8 cellular contexts compared by ENCODE assay signal in the genomic region with DNA sequence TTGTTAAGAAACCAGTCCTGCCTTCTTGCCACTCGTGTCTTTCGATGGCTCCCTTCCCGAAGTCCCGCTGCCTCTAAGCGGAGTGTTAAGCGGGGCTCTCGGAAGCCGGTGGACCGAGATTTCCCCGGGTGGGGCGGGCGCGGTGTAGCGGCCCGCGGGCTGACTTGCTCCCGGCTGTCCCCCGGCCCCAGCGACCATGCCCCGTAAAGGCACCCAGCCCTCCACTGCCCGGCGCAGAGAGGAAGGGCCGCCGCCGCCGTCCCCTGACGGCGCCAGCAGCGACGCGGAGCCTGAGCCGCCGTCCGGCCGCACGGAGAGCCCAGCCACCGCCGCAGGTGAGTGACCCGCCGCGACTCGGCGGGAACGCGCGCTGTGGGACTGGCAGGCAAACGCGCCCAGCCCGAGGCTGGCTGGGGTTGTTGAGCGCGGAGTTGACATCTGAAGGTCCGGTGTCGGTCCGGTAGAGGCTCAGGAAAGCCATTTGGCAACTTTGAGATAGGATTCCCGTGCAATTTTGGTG. TPM values are rescaled to one million over a fixed set of nuclear protein-coding genes. Genes with fewer than 3 reads are reported as not detected.
DNase-seq lines count a peak whose midpoint lies in the region; ATAC-seq and TF ChIP-seq lines count a peak whose summit lies in the region.

No MANE protein-coding gene starts in this region.

- TF ChIP-seq POLR2A in HCT116 (IDR thresholded peaks at IDR 0.05; ENCODE audit: borderline replicate concordance, extremely low read depth, insufficient read depth, insufficient read length) = no peak

- H3K4me1 Mint-ChIP-seq in effector memory CD8-positive, alpha-beta T cell (ENCODE audit: low read depth in 2 of 2) = peaks cover 28 to 33% of the 10 kb centered on the region in 2 donors

- H3K9ac ChIP-seq in BLaER1 treated with 17β-estradiol and CSF1 and Interleukin-3, amounts not matched to agents 10 nM and 100 nM = peak overlapping the region; percentile 91 to 98 (median 97)
- peak overlapping the region; percentile 94 for H3K9ac ChIP-seq in HCT116 (ENCODE audit: low read length)

- POLR2A ChIA-PET in HCT116 (lab: Charles Lee) = no interaction called here

- ATAC-seq in HCT116 (no peak), mucosa of descending colon (peak; percentile 26), thoracic aorta (ENCODE audit: insufficient number of reproducible peaks, low FRiP score, low read depth) (no peak)
- ATAC-seq in effector memory CD8-positive, alpha-beta T cell (replicated peaks) = no peak

- H3K27ac Mint-ChIP-seq in effector memory CD8-positive, alpha-beta T cell = peak overlapping the region; percentile 61 to 100

- H4K20me1 ChIP-seq in BLaER1 treated with 17β-estradiol and CSF1 and Interleukin-3, amounts not matched to agents 10 nM and 100 nM = peaks cover 0 to 59% (median 52%) of the 10 kb centered on the region in 11 experiments; a peak in 18 of 22 replicates
- peaks cover 16% of the 10 kb centered on the region; the same call in 1 of the 2 replicates for H4K20me1 ChIP-seq in HCT116 (ENCODE audit: insufficient read depth)

- H3K27ac ChIP-seq in BLaER1 treated with 17β-estradiol and CSF1 and Interleukin-3, amounts not matched to agents 10 nM and 100 nM = peak overlapping the region; percentile 77 to 98 (median 96)
- H3K27ac ChIP-seq in HCT116 (ENCODE audit: low read depth, low read length) (peak overlapping the region; percentile 95), thoracic aorta (peak overlapping the region; percentile 85 to 93)

- peak overlapping the region; percentile 82 to 94 (median 92) for H3K4me3 ChIP-seq in BLaER1 treated with 17β-estradiol and CSF1 and Interleukin-3, amounts not matched to agents 10 nM and 100 nM
- H3K4me3 ChIP-seq in HCT116 (replicated peaks in 1 of 2; ENCODE audit: low read depth in 1 of 2, low read length in 2 of 2) (peak overlapping the region; percentile 90 to 93), mucosa of descending colon (peak overlapping the region; percentile 48), thoracic aorta (peak overlapping the region; percentile 86)

- peaks cover 18 to 45% (median 29%) of the 10 kb centered on the region in 10 experiments for H3K4me1 ChIP-seq in BLaER1 treated with 17β-estradiol and CSF1 and Interleukin-3, amounts not matched to agents 10 nM and 100 nM
- H3K4me1 ChIP-seq in HCT116 (ENCODE audit: control insufficient read depth in 1 of 2, insufficient read depth in 2 of 2, low read length in 2 of 2) (peaks cover 17 to 26% of the 10 kb centered on the region in 2 experiments), mucosa of descending colon (ENCODE audit: low read depth) (peaks cover 3% of the 10 kb centered on the region), thoracic aorta (ENCODE audit: control insufficient read depth in 1 of 2, low read depth in 2 of 2) (peaks cover 0 to 18% of the 10 kb centered on the region in 2 donors)

- no peaks in the 10 kb centered on the region for H3K9me3 Mint-ChIP-seq in effector memory CD8-positive, alpha-beta T cell

- TF ChIP-seq RAD21 in HCT116 (IDR thresholded peaks at IDR 0.05; ENCODE audit: low read depth) = no peak

- no peak for DNase-seq in HCT116 (ENCODE audit: low read depth, low spot score)
- peak; percentile 53 for DNase-seq in UCSD-AML1 (lab: John Stamatoyannopoulos, UW; ENCODE audit: unreplicated experiment)
- peak; percentile 4 to 7 (median 4) for DNase-seq in effector memory CD8-positive, alpha-beta T cell
- DNase-seq in mucosa of descending colon = peak; percentile 38 to 61 (median 57)
- no peak for DNase-seq in thoracic aorta (ENCODE audit: low spot score)
- DNase-seq in NCI-H2029 (lab: John Stamatoyannopoulos, UW) = no peak
- DNase-seq in NCI-H2081 treated with DMSO at 0.1 percent for 48 hours (lab: John Stamatoyannopoulos, UW) = no peak

- H3K27me3 ChIP-seq in BLaER1 treated with 17β-estradiol and CSF1 and Interleukin-3, amounts not matched to agents 10 nM and 100 nM = no peaks in the 10 kb centered on the region
- H3K27me3 ChIP-seq in HCT116 (ENCODE audit: insufficient read depth, low read length) (no peaks in the 10 kb centered on the region), thoracic aorta (replicated peaks; ENCODE audit: insufficient read depth) (no peaks in the 10 kb centered on the region)

- intact Hi-C loops in HCT116 (cut with micrococcal nuclease) (no loop called here), mucosa of descending colon (cut with DNase I, micrococcal nuclease) (no loop called here)

- H3K27me3 Mint-ChIP-seq in effector memory CD8-positive, alpha-beta T cell = peaks cover 6 to 11% of the 10 kb centered on the region in 2 donors

- no peaks in the 10 kb centered on the region for H3K9me2 ChIP-seq in HCT116 (ENCODE audit: insufficient read depth)

- RAD21 ChIA-PET in HCT116 (lab: Charles Lee; ENCODE audit: low non-redundant PET in 1 of 2, low total read pairs in 2 of 2, uncharacterized antibody in 2 of 2, unreplicated experiment in 2 of 2) = no interaction called here

- BruUV-seq in HCT116 (replicated peaks; lab: Mats Ljungman, UMichigan) = no TSS peak

- peak overlapping the region; percentile 96 to 97 for H3K4me3 Mint-ChIP-seq in effector memory CD8-positive, alpha-beta T cell

- CTCF ChIA-PET in HCT116 (lab: Charles Lee) = no interaction called here

- H3K36me3 Mint-ChIP-seq in effector memory CD8-positive, alpha-beta T cell (ENCODE audit: insufficient read depth) = peaks cover 37% of the 10 kb centered on the region

- peaks cover 90% of the 10 kb centered on the region for H3K79me2 ChIP-seq in HCT116 (ENCODE audit: insufficient read depth, low read length)

- no peak overlapping the region for H2AFZ ChIP-seq in HCT116 (ENCODE audit: low read depth, low read length, poor library complexity, severe bottlenecking)

- H3K4me2 ChIP-seq in BLaER1 treated with 17β-estradiol and CSF1 and Interleukin-3, amounts not matched to agents 10 nM and 100 nM = peak overlapping the region; percentile 75 to 94 (median 87)
- H3K4me2 ChIP-seq in HCT116 (ENCODE audit: low read length) = peak overlapping the region; percentile 91

- no peak for TF ChIP-seq CTCF in HCT116 (IDR thresholded peaks at IDR 0.05 in 2 of 3, conservative IDR thresholded peaks at IDR 0.05 in 1 of 3; ENCODE audit: borderline replicate concordance in 1 of 3, insufficient read depth in 1 of 3, low read depth in 2 of 3, low read length in 2 of 3)
- no peak for TF ChIP-seq CTCF in mucosa of descending colon (IDR thresholded peaks at IDR 0.05)
- no peak for TF ChIP-seq CTCF in thoracic aorta (IDR thresholded peaks at IDR 0.05)

- peaks cover 0 to 47% (median 16%) of the 10 kb centered on the region in 11 experiments; a peak in 12 of 22 replicates for H3K36me3 ChIP-seq in BLaER1 treated with 17β-estradiol and CSF1 and Interleukin-3, amounts not matched to agents 10 nM and 100 nM
- peaks cover 15 to 43% of the 10 kb centered on the region in 2 experiments; a peak in 3 of 4 replicates for H3K36me3 ChIP-seq in HCT116 (ENCODE audit: control insufficient read depth in 1 of 2, insufficient read depth in 2 of 2, low read length in 2 of 2)
- no peaks in the 10 kb centered on the region for H3K36me3 ChIP-seq in mucosa of descending colon (ENCODE audit: low read depth)
- no peaks in the 10 kb centered on the region for H3K36me3 ChIP-seq in thoracic aorta

- no peaks in the 10 kb centered on the region for H3K9me3 ChIP-seq in BLaER1 treated with 17β-estradiol and CSF1 and Interleukin-3, amounts not matched to agents 10 nM and 100 nM (replicated peaks in 1 of 11)
- H3K9me3 ChIP-seq in HCT116 (ENCODE audit: control insufficient read depth in 1 of 2, insufficient read depth in 1 of 2, low read depth in 1 of 2, low read length in 2 of 2) (no peaks in the 10 kb centered on the region), mucosa of descending colon (no peaks in the 10 kb centered on the region), thoracic aorta (no peaks in the 10 kb centered on the region)

TF ChIP-seq in HCT116, 20 proteins besides CTCF, POLR2A, EP300 and RAD21:
- TF ChIP-seq SP1 (IDR thresholded peaks at IDR 0.05; ENCODE audit: low read depth) (no peak), JUND (IDR thresholded peaks at IDR 0.05) (no peak), SRF (IDR thresholded peaks at IDR 0.05; ENCODE audit: low read depth) (no peak)

RNA-seq across cellular contexts. Expression of a gene that starts 1.2 kb away (rescaled TPM):
- total RNA-seq in HCT116 (2021; ENCODE audit: unreplicated experiment) (123 TPM), mucosa of descending colon (10 to 100 TPM; 36.3 to 54.1 (median 36.8) TPM), thoracic aorta (10 to 100 TPM; 70.2 to 97.2 TPM)
- 42.5 and 61.0 TPM in 2 replicates for polyA plus RNA-seq in HCT116 (2012)

RNA-seq across cellular contexts. Expression of a gene that starts 1.7 kb away (rescaled TPM):
- total RNA-seq in HCT116 (2021; ENCODE audit: unreplicated experiment) = 26.3 TPM
- 6.8 and 7.7 TPM in 2 replicates for polyA plus RNA-seq in HCT116 (2012)
- 10 to 100 TPM; 13.2 to 18.3 (median 16.2) TPM for total RNA-seq in mucosa of descending colon
- total RNA-seq in thoracic aorta = 10 to 100 TPM; 44.1 to 61.4 TPM

RNA-seq across cellular contexts. Expression of a gene that starts 48.9 kb away (rescaled TPM):
- 41.6 TPM for total RNA-seq in HCT116 (2021; ENCODE audit: unreplicated experiment)
- polyA plus RNA-seq in HCT116 (2012) = 5.6 and 13.8 TPM in 2 replicates
- total RNA-seq in mucosa of descending colon = 1 to 10 TPM; 5.3 to 7.2 (median 6.0) TPM
- total RNA-seq in thoracic aorta = 1 to 10 TPM; 4.1 to 5.3 TPM

Comparison
In these comparisons a context has a peak if more than half of its experiments do, and no peak if none do; other contexts are left out.
1. DNase-seq: peak in UCSD-AML1 (single experiment), effector memory CD8-positive, alpha-beta T cell (3 of 3) and mucosa of descending colon (3 of 3); none in HCT116 (single experiment), thoracic aorta (single experiment), NCI-H2029 (single experiment) and NCI-H2081 treated with DMSO at 0.1 percent for 48 hours (single experiment).
2. Peak in every context shown above with its lines, with median percentiles within 50 percentile points of each other: H3K27ac ChIP-seq and H3K4me3 ChIP-seq.